In genomic region chr14:68232643-68233055, GRCh38 we compare ENCODE assay signal across 8 cellular contexts.
DNase-seq lines count a peak whose midpoint lies in the region; ATAC-seq and TF ChIP-seq lines count a peak whose summit lies in the region.

No MANE protein-coding gene starts in this region.

- intact Hi-C loops in sciatic nerve (cut with DNase I), result no loop called here

- no peak overlapping the region; the same call in 1 of the 2 replicates for H3K27ac ChIP-seq in SJCRH30

- H3K27me3 ChIP-seq in SJCRH30, result no peaks in the 10 kb centered on the region

- no peaks in the 10 kb centered on the region for H3K9me3 ChIP-seq in SJCRH30 (replicated peaks)

- no peak overlapping the region for H3K4me3 ChIP-seq in SJCRH30
- no peak overlapping the region for H3K4me3 ChIP-seq in fibroblast of pulmonary artery (replicated peaks; ENCODE audit: low read depth, low read length)

- no peaks in the 10 kb centered on the region for H3K36me3 ChIP-seq in SJCRH30

- no peak for TF ChIP-seq CTCF in fibroblast of pulmonary artery (IDR thresholded peaks at IDR 0.05; ENCODE audit: low read length, missing control alignments)

- DNase-seq in stimulated activated CD4-positive, alpha-beta T cell treated with anti-CD3 and anti-CD28 coated beads, Interleukin-15, amount 100 ng/mL, for 24 hours, result peak; percentile 57
- no peak for DNase-seq in stimulated activated CD4-positive, alpha-beta T cell treated with anti-CD3 and anti-CD28 coated beads, Interleukin-4, amount 100 ng/mL, for 1 hour
- DNase-seq in SJCRH30 (peak; percentile 38 to 50), fibroblast of pulmonary artery (ENCODE audit: low read depth) (peak; percentile 99), sciatic nerve (ENCODE audit: low spot score) (peak; percentile 63), putamen (ENCODE audit: low spot score) (no peak)
- no peak for DNase-seq in activated CD4-positive, CD25-positive, alpha-beta regulatory T cell (lab: John Stamatoyannopoulos, UW)

- peak; percentile 80 for ATAC-seq in HG02970 (IDR thresholded peaks at IDR 0.05; ENCODE audit: low FRiP score, unreplicated experiment)
- peak; percentile 93 for ATAC-seq in sciatic nerve

- H3K4me1 ChIP-seq in SJCRH30, result peaks cover 25% of the 10 kb centered on the region

Comparison
In these comparisons a context has a peak if more than half of its experiments do, and no peak if none do; other contexts are left out.
1. DNase-seq: peak in stimulated activated CD4-positive, alpha-beta T cell treated with anti-CD3 and anti-CD28 coated beads, Interleukin-15, amount 100 ng/mL, for 24 hours (single experiment), SJCRH30 (2 of 2), fibroblast of pulmonary artery (single experiment) and sciatic nerve (single experiment); none in stimulated activated CD4-positive, alpha-beta T cell treated with anti-CD3 and anti-CD28 coated beads, Interleukin-4, amount 100 ng/mL, for 1 hour (single experiment), activated CD4-positive, CD25-positive, alpha-beta regulatory T cell (0 of 4) and putamen (single experiment).